In the genomic region with DNA sequence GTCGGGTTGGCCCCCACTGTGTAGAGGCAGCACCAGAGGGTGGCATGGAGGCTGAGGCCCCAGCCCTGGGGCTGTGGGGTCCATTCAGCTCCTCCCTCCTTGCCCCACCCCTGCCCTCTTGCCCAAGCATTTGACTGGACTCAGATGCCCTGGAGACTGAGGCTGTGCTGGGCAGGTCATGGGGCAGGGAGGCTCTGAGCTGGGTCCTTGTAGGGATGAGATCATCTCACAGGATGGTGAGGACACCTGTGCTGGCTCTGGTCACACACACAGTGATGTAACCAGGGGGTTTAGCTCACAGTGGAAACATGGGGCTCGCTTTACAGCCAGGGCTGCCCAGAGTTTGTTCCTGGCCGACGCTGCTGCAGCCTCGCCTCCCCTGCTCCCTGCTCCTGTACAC, we compare ENCODE assay signal across 17 cellular contexts. TPM values are rescaled to one million over a fixed set of nuclear protein-coding genes. Genes with fewer than 3 reads are reported as not detected.
"Had no signal": no experiment of that assay in that cellular context is flagged by ENCODE, and none has a peak within 500 bp of the region (broad histone marks: within the 10 kb centered on the region; RNA-seq: fewer than 3 reads in every experiment).

No MANE protein-coding gene starts in this region.

- H3K27me3 Mint-ChIP-seq: dendritic cell treated with granulocyte-macrophage colony-stimulating factor and Interleukin-4, amounts not matched to agents 40 ng/mL and 50 ng/mL, for 4 days; stimulated activated naive B cell treated with anti-CD40 and anti-IgM and Interleukin-4, amounts not matched to agents 10 μg/mL and 1 μg/mL and 100 μg/mL, for 72 hours had no signal

- H3K4me3 ChIP-seq: testis had no signal

- H3K79me2 ChIP-seq: parathyroid adenoma had no signal

- DNase-seq: activated CD4-positive, alpha-beta T cell treated with anti-CD3 and anti-CD28 coated beads, Interleukin-2, amount 10 ng/mL, durations not matched to agents 7 days and 5 days; activated CD4-positive, CD25-positive, alpha-beta regulatory T cell; activated effector memory CD4-positive, alpha-beta T cell treated with Interleukin-2 at 50 U/mL for 16 hours; activated T-cell treated with anti-CD3 and anti-CD28 coated beads, Interleukin-2, amount 50 U/mL, for 1 hour; cerebellar nuclear complex; nephron progenitor cell; stimulated activated CD4-positive, alpha-beta T cell treated with anti-CD3 and anti-CD28 coated beads, Interleukin-1b, Interleukin-23, amount 100 ng/mL, for 48 hours; stimulated activated naive B cell treated with anti-CD40 and anti-IgM and Interleukin-4, amounts not matched to agents 10 μg/mL and 1 μg/mL and 100 μg/mL, for 72 hours; T-helper 17 cell; testis had no signal

- H3K9ac ChIP-seq: parathyroid adenoma had no signal

- H3K27ac Mint-ChIP-seq: activated CD4-positive, alpha-beta T cell treated with anti-CD3 and anti-CD28 coated beads, Interleukin-2, amount 10 ng/mL, durations not matched to agents 7 days and 5 days; activated naive CD4-positive, alpha-beta T cell treated with anti-CD3 and anti-CD28 coated beads, Interleukin-2, amount 50 U/mL, for 24 hours; dendritic cell treated with granulocyte-macrophage colony-stimulating factor and Interleukin-4, amounts not matched to agents 40 ng/mL and 50 ng/mL, for 4 days; nephron progenitor cell; stimulated activated naive B cell treated with anti-CD40 and anti-IgM and Interleukin-4, amounts not matched to agents 10 μg/mL and 1 μg/mL and 100 μg/mL, for 72 hours; T-helper 17 cell had no signal

- H3K4me1 ChIP-seq: testis had no signal

- H3K4me1 Mint-ChIP-seq: activated CD4-positive, alpha-beta T cell treated with anti-CD3 and anti-CD28 coated beads, Interleukin-2, amount 10 ng/mL, durations not matched to agents 7 days and 5 days; activated naive CD4-positive, alpha-beta T cell treated with anti-CD3 and anti-CD28 coated beads, Interleukin-2, amount 50 U/mL, for 24 hours; stimulated activated naive B cell treated with anti-CD40 and anti-IgM and Interleukin-4, amounts not matched to agents 10 μg/mL and 1 μg/mL and 100 μg/mL, for 72 hours had no signal

- H3K36me3 Mint-ChIP-seq: activated naive CD4-positive, alpha-beta T cell treated with anti-CD3 and anti-CD28 coated beads, Interleukin-2, amount 50 U/mL, for 24 hours; stimulated activated naive B cell treated with anti-CD40 and anti-IgM and Interleukin-4, amounts not matched to agents 10 μg/mL and 1 μg/mL and 100 μg/mL, for 72 hours had no signal

- H3K9me3 Mint-ChIP-seq: activated CD4-positive, alpha-beta T cell treated with anti-CD3 and anti-CD28 coated beads, Interleukin-2, amount 10 ng/mL, durations not matched to agents 7 days and 5 days; activated naive CD4-positive, alpha-beta T cell treated with anti-CD3 and anti-CD28 coated beads, Interleukin-2, amount 50 U/mL, for 24 hours; dendritic cell treated with granulocyte-macrophage colony-stimulating factor and Interleukin-4, amounts not matched to agents 40 ng/mL and 50 ng/mL, for 4 days; nephron progenitor cell; stimulated activated naive B cell treated with anti-CD40 and anti-IgM and Interleukin-4, amounts not matched to agents 10 μg/mL and 1 μg/mL and 100 μg/mL, for 72 hours had no signal

- H3K27me3 ChIP-seq: testis had no signal

- H3K27ac ChIP-seq: parathyroid adenoma, testis had no signal

- H3K4me3 Mint-ChIP-seq: activated CD4-positive, alpha-beta T cell treated with anti-CD3 and anti-CD28 coated beads, Interleukin-2, amount 10 ng/mL, durations not matched to agents 7 days and 5 days; activated naive CD4-positive, alpha-beta T cell treated with anti-CD3 and anti-CD28 coated beads, Interleukin-2, amount 50 U/mL, for 24 hours; dendritic cell treated with granulocyte-macrophage colony-stimulating factor and Interleukin-4, amounts not matched to agents 40 ng/mL and 50 ng/mL, for 4 days; nephron progenitor cell; stimulated activated naive B cell treated with anti-CD40 and anti-IgM and Interleukin-4, amounts not matched to agents 10 μg/mL and 1 μg/mL and 100 μg/mL, for 72 hours; T-helper 17 cell had no signal

- ATAC-seq: stimulated activated naive B cell treated with anti-CD40 and anti-IgM and Interleukin-4, amounts not matched to agents 10 μg/mL and 1 μg/mL and 100 μg/mL, for 72 hours; T-helper 17 cell had no signal

RNA-seq across cellular contexts. Expression of a gene that starts 49.5 kb away (rescaled TPM):
- total RNA-seq: activated CD4-positive, alpha-beta T cell treated with anti-CD3 and anti-CD28 coated beads, Interleukin-2, amount 10 ng/mL, durations not matched to agents 7 days and 5 days; activated CD8-positive, alpha-beta memory T cell treated with anti-CD3 and anti-CD28 coated beads for 36 hours; epithelial cell of proximal tubule; lung microvascular endothelial cell; T-helper 17 cell; ureter had no signal
